8 cellular contexts compared by ENCODE assay signal in genomic region chr5:64166201-64166959, GRCh38. TPM values are rescaled to one million over a fixed set of nuclear protein-coding genes. Genes with fewer than 3 reads are reported as not detected.
A peak's percentile ranks its signal among the peaks of the same experiment; 100 is the strongest.
DNase-seq lines count a peak whose midpoint lies in the region; ATAC-seq lines count a peak whose summit lies in the region.

No MANE protein-coding gene starts in this region.

- peak; percentile 4 for ATAC-seq in GM19397 (IDR thresholded peaks at IDR 0.05; ENCODE audit: unreplicated experiment)
- ATAC-seq in T-cell (replicated peaks in 1 of 4), result peak in 1 of 4 experiments; percentile 13
- ATAC-seq in left cardiac atrium, result peak; percentile 45 to 59
- no peak for ATAC-seq in HG03565 (IDR thresholded peaks at IDR 0.05; ENCODE audit: unreplicated experiment)
- ATAC-seq in GM18870 (IDR thresholded peaks at IDR 0.05; ENCODE audit: unreplicated experiment), result no peak

- H3K4me1 Mint-ChIP-seq in T-cell, result peaks cover 0 to 8% (median 5%) of the 10 kb centered on the region in 3 donors

- peaks cover 0 to 11% (median 9%) of the 10 kb centered on the region in 3 donors for H3K9me3 Mint-ChIP-seq in T-cell

- peak overlapping the region; percentile 76 for H3K4me3 ChIP-seq in rectal smooth muscle tissue (ENCODE audit: low read length)

- POLR2A ChIA-PET in T-cell (lab: Charles Lee), result interaction anchor here in 1 of 2 donors (0.6 kb wide), 1 partner anchor 84 kb away, joined by 3 read pairs; no protein-coding TSS in a partner anchor

- peak overlapping the region in 2 of 3 donors; percentile 23 to 36 for H3K4me3 Mint-ChIP-seq in T-cell

- H3K4me1 ChIP-seq in rectal smooth muscle tissue (ENCODE audit: control insufficient read depth, insufficient read depth, low read length), result peaks cover 4% of the 10 kb centered on the region

- H3K27ac Mint-ChIP-seq in T-cell, result no peak overlapping the region

- DNase-seq in T-cell (no peak), left cardiac atrium (peak; percentile 30), foreskin melanocyte (no peak)
- DNase-seq in stimulated activated CD4-positive, alpha-beta T cell treated with anti-CD3 and anti-CD28 coated beads, Interleukin-4, amount 100 ng/mL, for 1 hour, result no peak

- intact Hi-C loops in left cardiac atrium (cut with DNase I), result no loop called here

- CTCF ChIA-PET in T-cell (lab: Charles Lee), result no interaction called here

- peak overlapping the region; percentile 51 for H3K27ac ChIP-seq in rectal smooth muscle tissue (ENCODE audit: low read depth, low read length)

- H3K36me3 Mint-ChIP-seq in T-cell, result no peaks in the 10 kb centered on the region

- H3K27me3 Mint-ChIP-seq in T-cell, result peaks cover 23 to 30% of the 10 kb centered on the region in 2 donors

- no peaks in the 10 kb centered on the region for H3K36me3 ChIP-seq in rectal smooth muscle tissue (ENCODE audit: control insufficient read depth, insufficient read depth, low read length)

- peaks cover 8% of the 10 kb centered on the region for H3K27me3 ChIP-seq in rectal smooth muscle tissue (ENCODE audit: control insufficient read depth, insufficient read depth, low read length)

- H3K9ac ChIP-seq in rectal smooth muscle tissue (ENCODE audit: low read length), result peak overlapping the region; percentile 6

RNA-seq across cellular contexts. Expression of gene RNF180, which starts 0.7 kb away (rescaled TPM):
- total RNA-seq in T-cell (not detected), left cardiac atrium (10 to 100 TPM; 16.9 to 22.9 TPM)

Comparison
In these comparisons a context has a peak if more than half of its experiments do, and no peak if none do; other contexts are left out.
1. ATAC-seq: peak in GM19397 (single experiment) and left cardiac atrium (2 of 2); none in HG03565 (single experiment) and GM18870 (single experiment).
2. RNA of gene RNF180, which starts 0.7 kb away (total RNA-seq): 16.9 to 22.9 TPM in left cardiac atrium; not detected in T-cell; every median in the first group is over 10 times any median in the second.